10 cellular contexts compared by ENCODE assay signal in the genomic region with DNA sequence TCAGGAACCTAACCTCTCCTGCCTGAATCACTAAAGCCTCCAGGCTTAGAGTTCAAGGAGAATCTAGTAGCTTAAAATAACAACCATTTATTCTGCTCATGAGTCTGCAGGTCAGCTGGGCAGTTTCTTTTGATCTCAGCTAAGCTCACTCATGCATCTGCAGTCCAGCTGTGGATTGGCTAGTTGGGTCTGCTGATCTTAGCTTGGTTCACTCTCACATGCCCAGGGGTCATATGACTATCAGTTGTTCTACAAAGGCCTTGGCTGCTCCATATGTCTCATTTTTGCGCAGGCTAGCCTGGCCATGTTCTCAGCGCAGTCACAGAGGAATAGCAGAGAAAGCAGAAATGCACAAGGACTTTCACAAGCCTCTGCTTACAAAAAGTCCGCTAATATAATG.
A peak's percentile ranks its signal among the peaks of the same experiment; 100 is the strongest.
DNase-seq lines count a peak whose midpoint lies in the region; ATAC-seq and TF ChIP-seq lines count a peak whose summit lies in the region.
"Had no signal": no experiment of that assay in that cellular context is flagged by ENCODE, and none has a peak within 500 bp of the region (broad histone marks: within the 10 kb centered on the region; RNA-seq: fewer than 3 reads in every experiment).

No MANE protein-coding gene starts in this region.

- H3K27me3 ChIP-seq in GM23338 (ENCODE audit: insufficient read depth) (no peaks in the 10 kb centered on the region), adrenal gland (no peaks in the 10 kb centered on the region)

- H2AFZ ChIP-seq in GM23338: 0 out of 2 replicates have a peak overlapping the region, but pooled peaks have one; percentile 28

- DNase-seq in GM23338 (ENCODE audit: low spot score) (no peak), adrenal gland (peak; percentile 68 to 96 (median 88)), foreskin fibroblast (peak; percentile 75 to 87), smooth muscle cell of the brain vasculature (ENCODE audit: low read depth, low spot score) (peak; percentile 12), H4 (ENCODE audit: low spot score) (no peak), RPMI8226 (no peak)
- DNase-seq: activated CD4-positive, CD25-positive, alpha-beta regulatory T cell treated with anti-CD3 and anti-CD28 coated beads, Interleukin-2, amount 50 U/mL, for 72 hours; NCI-H1048; NCI-H526 treated with DMSO at 0.1 percent for 48 hours had no signal

- no peak for TF ChIP-seq CTCF in GM23338 (conservative IDR thresholded peaks at IDR 0.05; ENCODE audit: low read depth in 2 of 2)
- TF ChIP-seq CTCF in adrenal gland (IDR thresholded peaks at IDR 0.05): no peak
- no peak for TF ChIP-seq CTCF in foreskin fibroblast (IDR thresholded peaks at IDR 0.05; ENCODE audit: low read depth, low read length)

- 27 to 59% (median 50%) methylated on average over 3 of the region's 3 CpGs for WGBS in adrenal gland, 4 donors

- no peaks in the 10 kb centered on the region for H3K79me2 ChIP-seq in GM23338 (replicated peaks; ENCODE audit: insufficient read depth)

- intact Hi-C loops in adrenal gland (cut with DNase I): no loop called here

- no peaks in the 10 kb centered on the region for H3K9me2 ChIP-seq in GM23338 (ENCODE audit: insufficient read depth)

- peak in 1 of 2 donors; percentile 75 for TF ChIP-seq POLR2A in adrenal gland (IDR thresholded peaks at IDR 0.05)

- no peaks in the 10 kb centered on the region for H3K36me3 Mint-ChIP-seq in GM23338 (ENCODE audit: low read depth)

- H3K9me3 ChIP-seq in adrenal gland (replicated peaks in 1 of 3): no peaks in the 10 kb centered on the region

- no peak overlapping the region for H3K4me3 Mint-ChIP-seq in GM23338

- H3K36me3 ChIP-seq in GM23338 (ENCODE audit: insufficient read depth) (no peaks in the 10 kb centered on the region), adrenal gland (replicated peaks in 1 of 2) (no peaks in the 10 kb centered on the region)

- no peak overlapping the region for H3K27ac Mint-ChIP-seq in GM23338

- peaks cover 1% of the 10 kb centered on the region for H3K27me3 Mint-ChIP-seq in GM23338 (ENCODE audit: insufficient read depth, low read depth, poor library complexity)

- H3K27ac ChIP-seq in GM23338 (ENCODE audit: low read depth) (no peak overlapping the region), adrenal gland (peak overlapping the region; percentile 11 to 90 (median 67))

- H4K20me1 ChIP-seq in GM23338 (replicated peaks; ENCODE audit: insufficient read depth): no peaks in the 10 kb centered on the region

- no peak overlapping the region for H3K4me2 ChIP-seq in GM23338

- H3F3A ChIP-seq in GM23338 (replicated peaks; ENCODE audit: low read depth): no peaks in the 10 kb centered on the region

- no peaks in the 10 kb centered on the region; the same call in 2 of the 3 replicates for H3K4me1 Mint-ChIP-seq in GM23338

- H3K4me3 ChIP-seq in GM23338: no peak overlapping the region
- H3K4me3 ChIP-seq in adrenal gland: no peak overlapping the region
- H3K4me3 ChIP-seq in foreskin fibroblast (ENCODE audit: low read depth in 1 of 2, low read length in 2 of 2): no peak overlapping the region

- no peaks in the 10 kb centered on the region for H3K9me3 Mint-ChIP-seq in GM23338

- ATAC-seq in GM23338: no peak
- ATAC-seq in GM18861 (IDR thresholded peaks at IDR 0.05; ENCODE audit: unreplicated experiment): no peak

- no peaks in the 10 kb centered on the region for H3K4me1 ChIP-seq in GM23338 (ENCODE audit: insufficient read depth)
- H3K4me1 ChIP-seq in adrenal gland (replicated peaks in 1 of 2): peaks cover 7 to 17% of the 10 kb centered on the region in 2 donors

TF ChIP-seq in GM23338, 12 proteins besides CTCF, POLR2A, EP300 and RAD21 (continues in another document):
- TF ChIP-seq STAT1 (IDR thresholded peaks at IDR 0.05; ENCODE audit: unreplicated experiment): no peak
- TF ChIP-seq, protein P1, sequence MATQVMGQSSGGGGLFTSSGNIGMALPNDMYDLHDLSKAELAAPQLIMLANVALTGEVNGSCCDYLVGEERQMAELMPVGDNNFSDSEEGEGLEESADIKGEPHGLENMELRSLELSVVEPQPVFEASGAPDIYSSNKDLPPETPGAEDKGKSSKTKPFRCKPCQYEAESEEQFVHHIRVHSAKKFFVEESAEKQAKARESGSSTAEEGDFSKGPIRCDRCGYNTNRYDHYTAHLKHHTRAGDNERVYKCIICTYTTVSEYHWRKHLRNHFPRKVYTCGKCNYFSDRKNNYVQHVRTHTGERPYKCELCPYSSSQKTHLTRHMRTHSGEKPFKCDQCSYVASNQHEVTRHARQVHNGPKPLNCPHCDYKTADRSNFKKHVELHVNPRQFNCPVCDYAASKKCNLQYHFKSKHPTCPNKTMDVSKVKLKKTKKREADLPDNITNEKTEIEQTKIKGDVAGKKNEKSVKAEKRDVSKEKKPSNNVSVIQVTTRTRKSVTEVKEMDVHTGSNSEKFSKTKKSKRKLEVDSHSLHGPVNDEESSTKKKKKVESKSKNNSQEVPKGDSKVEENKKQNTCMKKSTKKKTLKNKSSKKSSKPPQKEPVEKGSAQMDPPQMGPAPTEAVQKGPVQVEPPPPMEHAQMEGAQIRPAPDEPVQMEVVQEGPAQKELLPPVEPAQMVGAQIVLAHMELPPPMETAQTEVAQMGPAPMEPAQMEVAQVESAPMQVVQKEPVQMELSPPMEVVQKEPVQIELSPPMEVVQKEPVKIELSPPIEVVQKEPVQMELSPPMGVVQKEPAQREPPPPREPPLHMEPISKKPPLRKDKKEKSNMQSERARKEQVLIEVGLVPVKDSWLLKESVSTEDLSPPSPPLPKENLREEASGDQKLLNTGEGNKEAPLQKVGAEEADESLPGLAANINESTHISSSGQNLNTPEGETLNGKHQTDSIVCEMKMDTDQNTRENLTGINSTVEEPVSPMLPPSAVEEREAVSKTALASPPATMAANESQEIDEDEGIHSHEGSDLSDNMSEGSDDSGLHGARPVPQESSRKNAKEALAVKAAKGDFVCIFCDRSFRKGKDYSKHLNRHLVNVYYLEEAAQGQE (IDR thresholded peaks at IDR 0.05; ENCODE audit: unreplicated experiment): no peak
- TF ChIP-seq ZNF462 (CRISPR knock-in tag; IDR thresholded peaks at IDR 0.05): no peak
- TF ChIP-seq ZNF114 (CRISPR knock-in tag; IDR thresholded peaks at IDR 0.05): no peak
- no peak for TF ChIP-seq CREB1 (CRISPR knock-in tag; IDR thresholded peaks at IDR 0.05; ENCODE audit: low read depth)
- no peak for TF ChIP-seq POLR2AphosphoS5 (IDR thresholded peaks at IDR 0.05; ENCODE audit: low read depth)
- TF ChIP-seq ZNF331 (CRISPR knock-in tag; IDR thresholded peaks at IDR 0.05; ENCODE audit: low read depth): no peak
- no peak for TF ChIP-seq NANOG (IDR thresholded peaks at IDR 0.05; ENCODE audit: borderline replicate concordance)
- TF ChIP-seq JUNB (IDR thresholded peaks at IDR 0.05; ENCODE audit: unreplicated experiment): no peak

Comparison
In these comparisons a context has a peak if more than half of its experiments do, and no peak if none do; other contexts are left out.
1. DNase-seq: peak in adrenal gland (7 of 7), foreskin fibroblast (2 of 2) and smooth muscle cell of the brain vasculature (single experiment); none in GM23338 (single experiment), H4 (single experiment) and RPMI8226 (single experiment).